Comparison of ENCODE assay signal across 8 cellular contexts in genomic region chr9:35116898-35117551, GRCh38. TPM values are rescaled to one million over a fixed set of nuclear protein-coding genes. Genes with fewer than 3 reads are reported as not detected.
DNase-seq lines count a peak whose midpoint lies in the region; ATAC-seq and TF ChIP-seq lines count a peak whose summit lies in the region.

No MANE protein-coding gene starts in this region.

- ATAC-seq in HG02870 (IDR thresholded peaks at IDR 0.05; ENCODE audit: unreplicated experiment): peak; percentile 45
- no peak for ATAC-seq in GM19328 (IDR thresholded peaks at IDR 0.05; ENCODE audit: unreplicated experiment)

- TF ChIP-seq CTCF in GM12874 (IDR thresholded peaks at IDR 0.05; ENCODE audit: insufficient read depth, low read depth, low read length): peak; percentile 89
- peak; percentile 93 for TF ChIP-seq CTCF in astrocyte of the cerebellum (IDR thresholded peaks at IDR 0.05; ENCODE audit: low read depth, low read length, missing control alignments)
- TF ChIP-seq CTCF in hepatocyte (IDR thresholded peaks at IDR 0.05; ENCODE audit: poor library complexity): peak; percentile 99

- H3K4me2 ChIP-seq in hepatocyte: peak overlapping the region; percentile 94

- H3K4me1 ChIP-seq in hepatocyte (ENCODE audit: insufficient read depth): peaks cover 7% of the 10 kb centered on the region

- peak overlapping the region; percentile 27 for H2AFZ ChIP-seq in hepatocyte

- DNase-seq in NCI-H1694 (lab: John Stamatoyannopoulos, UW): peak; percentile 84
- DNase-seq in T-helper 2 cell treated with Interferon-gamma antibody and Interleukin-4, amounts not matched to agents 5 μg/mL and 100 μg/mL, for 36 hours (ENCODE audit: low spot score): peak; percentile 81
- peak; percentile 90 for DNase-seq in astrocyte of the cerebellum (ENCODE audit: low read depth)
- DNase-seq in hepatocyte (ENCODE audit: low spot score): peak; percentile 97
- peak; percentile 92 for DNase-seq in retina

- no peaks in the 10 kb centered on the region for H3K9me2 ChIP-seq in hepatocyte (replicated peaks; ENCODE audit: insufficient read depth)

- H3K4me1 Mint-ChIP-seq in T-helper 2 cell treated with Interferon-gamma antibody and Interleukin-4, amounts not matched to agents 5 μg/mL and 100 μg/mL, for 36 hours (ENCODE audit: low read depth): peaks cover 38% of the 10 kb centered on the region

- peak overlapping the region; percentile 99 for H3K4me3 Mint-ChIP-seq in T-helper 2 cell treated with Interferon-gamma antibody and Interleukin-4, amounts not matched to agents 5 μg/mL and 100 μg/mL, for 36 hours

- peaks cover 14% of the 10 kb centered on the region for H3K79me2 ChIP-seq in hepatocyte

- WGBS in hepatocyte (ENCODE audit: low lambda C conversion rate, missing lambda C conversion rate): 8% methylated on average over 30 of the region's 30 CpGs

- peak overlapping the region; percentile 93 for H3K27ac Mint-ChIP-seq in T-helper 2 cell treated with Interferon-gamma antibody and Interleukin-4, amounts not matched to agents 5 μg/mL and 100 μg/mL, for 36 hours

- no peaks in the 10 kb centered on the region for H3K9me3 Mint-ChIP-seq in T-helper 2 cell treated with Interferon-gamma antibody and Interleukin-4, amounts not matched to agents 5 μg/mL and 100 μg/mL, for 36 hours

- H3K27ac ChIP-seq in hepatocyte: peak overlapping the region; percentile 94

- no peaks in the 10 kb centered on the region for H3K9me3 ChIP-seq in hepatocyte (ENCODE audit: low read depth)

- H3K27me3 Mint-ChIP-seq in T-helper 2 cell treated with Interferon-gamma antibody and Interleukin-4, amounts not matched to agents 5 μg/mL and 100 μg/mL, for 36 hours (ENCODE audit: low read depth): no peaks in the 10 kb centered on the region

- no peaks in the 10 kb centered on the region for H3K36me3 ChIP-seq in hepatocyte (replicated peaks; ENCODE audit: insufficient read depth, low read depth)

- in situ Hi-C loops in astrocyte of the cerebellum (cut with HindIII; ENCODE audit: low sequenced_read_pairs): no loop called here

- H3K4me3 ChIP-seq in astrocyte of the cerebellum (ENCODE audit: low read depth, low read length) (peak overlapping the region; percentile 68), hepatocyte (peak overlapping the region; percentile 32)

- no peaks in the 10 kb centered on the region for H4K20me1 ChIP-seq in hepatocyte (ENCODE audit: insufficient read depth, poor library complexity, severe bottlenecking)

- no peaks in the 10 kb centered on the region for H3K27me3 ChIP-seq in hepatocyte

- H3K36me3 Mint-ChIP-seq in T-helper 2 cell treated with Interferon-gamma antibody and Interleukin-4, amounts not matched to agents 5 μg/mL and 100 μg/mL, for 36 hours (ENCODE audit: low read depth): peaks cover 4% of the 10 kb centered on the region

RNA-seq across cellular contexts. Expression of gene ATOSB, which starts 1.4 kb away (rescaled TPM):
- total RNA-seq in hepatocyte: 17.4 and 18.3 TPM in 2 replicates
- polyA plus RNA-seq in hepatocyte: 16.1 and 18.7 TPM in 2 replicates

RNA-seq across cellular contexts. Expression of gene STOML2, which starts 14.1 kb away (rescaled TPM):
- 84.0 and 98.0 TPM in 2 replicates for total RNA-seq in hepatocyte
- polyA plus RNA-seq in hepatocyte: 120 TPM in 2 replicates

RNA-seq across cellular contexts. Expression of gene PIGO, which starts 20.6 kb away (rescaled TPM):
- 22.1 and 22.5 TPM in 2 replicates for total RNA-seq in hepatocyte
- 39.1 and 41.4 TPM in 2 replicates for polyA plus RNA-seq in hepatocyte

RNA-seq across cellular contexts. Expression of gene FANCG, which starts 37.3 kb away (rescaled TPM):
- 13.4 and 38.2 TPM in 2 replicates for total RNA-seq in hepatocyte
- 15.3 and 15.8 TPM in 2 replicates for polyA plus RNA-seq in hepatocyte

RNA-seq across cellular contexts. Expression of gene VCP, which starts 44.6 kb away (rescaled TPM):
- 234 and 250 TPM in 2 replicates for total RNA-seq in hepatocyte
- 259 and 284 TPM in 2 replicates for polyA plus RNA-seq in hepatocyte
